Comparison of ENCODE assay signal across 1 cellular context in genomic region chr1:109630081-109630880, GRCh38.
TF ChIP-seq lines count a peak whose summit lies in the region.

No MANE protein-coding gene starts in this region.

TF ChIP-seq in H1, 55 proteins besides CTCF, POLR2A, EP300 and RAD21:
- no peak for TF ChIP-seq GABPA (IDR thresholded peaks at IDR 0.05; ENCODE audit: borderline replicate concordance, insufficient read depth, low read length)
- TF ChIP-seq RBBP5 (IDR thresholded peaks at IDR 0.05; ENCODE audit: borderline replicate concordance, low read depth, low read length): no peak
- TF ChIP-seq CEBPB (IDR thresholded peaks at IDR 0.05; ENCODE audit: low read depth, low read length): no peak
- no peak for TF ChIP-seq HDAC2 (IDR thresholded peaks at IDR 0.05; ENCODE audit: borderline replicate concordance in 1 of 2, low read depth in 2 of 2, low read length in 2 of 2)
- no peak for TF ChIP-seq TCF12 (IDR thresholded peaks at IDR 0.05; ENCODE audit: low read depth, low read length)
- no peak for TF ChIP-seq SUZ12 (IDR thresholded peaks at IDR 0.05; ENCODE audit: low read length)
- TF ChIP-seq SRF (IDR thresholded peaks at IDR 0.05; ENCODE audit: low read depth, low read length): no peak
- TF ChIP-seq BCL11A (IDR thresholded peaks at IDR 0.05; ENCODE audit: low read depth in 2 of 2, low read length in 2 of 2): no peak
- no peak for TF ChIP-seq MAX (IDR thresholded peaks at IDR 0.05)
- TF ChIP-seq SP1 (IDR thresholded peaks at IDR 0.05; ENCODE audit: low read depth, low read length): no peak
- no peak for TF ChIP-seq KDM4A (IDR thresholded peaks at IDR 0.05; ENCODE audit: low read depth, low read length, severe bottlenecking)
- TF ChIP-seq BACH1 (IDR thresholded peaks at IDR 0.05; ENCODE audit: low read length): no peak
- TF ChIP-seq TBP (IDR thresholded peaks at IDR 0.05; ENCODE audit: low read depth, low read length): no peak
- TF ChIP-seq CREB1 (IDR thresholded peaks at IDR 0.05): no peak
- TF ChIP-seq EGR1 (IDR thresholded peaks at IDR 0.05; ENCODE audit: borderline replicate concordance, low read depth, low read length): no peak
- no peak for TF ChIP-seq ATF2 (IDR thresholded peaks at IDR 0.05; ENCODE audit: low read length)
- no peak for TF ChIP-seq ATF3 (IDR thresholded peaks at IDR 0.05; ENCODE audit: insufficient read depth, low read depth, low read length)
- TF ChIP-seq SP2 (IDR thresholded peaks at IDR 0.05; ENCODE audit: low read length): no peak
